ENCODE assay signal across 8 cellular contexts in the genomic region with DNA sequence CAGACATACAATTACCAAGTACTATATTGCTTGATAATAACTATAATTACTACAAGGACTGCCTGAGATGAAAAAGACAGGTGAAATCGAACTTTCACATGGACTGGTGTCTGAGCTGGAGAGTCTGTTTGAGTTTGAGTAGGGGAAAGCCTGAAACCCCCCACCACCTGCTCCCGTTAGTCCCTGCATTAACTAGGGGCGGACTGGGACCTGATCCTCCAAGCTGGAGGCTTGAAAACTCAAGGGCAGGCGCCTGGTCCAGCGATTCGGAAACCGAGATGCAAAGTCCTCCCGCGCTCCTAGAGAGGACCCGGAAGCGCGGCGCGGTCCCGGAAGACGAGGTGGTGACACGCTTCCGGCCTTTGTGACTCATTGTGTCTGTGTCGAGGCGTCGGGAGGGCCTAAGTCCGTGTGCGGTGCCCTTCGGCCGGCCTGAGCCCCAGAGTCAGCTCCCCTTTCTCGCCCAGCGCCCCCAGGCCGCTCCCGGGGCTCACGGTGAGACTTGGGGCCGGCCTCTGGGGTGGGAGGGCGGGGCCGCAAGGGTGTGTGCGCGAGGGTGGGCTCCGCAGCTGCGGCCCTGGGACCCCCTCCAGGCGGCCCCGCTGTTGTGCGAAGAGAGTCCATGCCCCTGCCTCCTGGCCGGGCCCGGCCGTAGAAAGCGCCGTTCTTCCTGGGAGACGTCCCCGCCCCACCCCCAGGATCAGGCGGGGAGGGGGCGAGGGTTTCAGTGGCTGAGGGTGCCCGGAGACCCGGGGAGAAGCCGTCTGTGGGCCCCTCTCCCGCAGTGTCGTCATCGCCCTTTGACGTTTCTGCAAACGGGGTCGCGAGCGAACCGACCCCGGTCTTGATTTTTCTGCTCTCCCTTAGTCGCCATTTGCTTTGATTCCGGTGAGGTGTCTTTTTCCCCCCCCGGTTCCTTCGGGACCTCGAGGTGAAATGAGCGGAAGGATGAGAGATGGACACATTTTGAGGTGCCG. TPM values are rescaled to one million over a fixed set of nuclear protein-coding genes. Genes with fewer than 3 reads are reported as not detected.
DNase-seq lines count a peak whose midpoint lies in the region; ATAC-seq and TF ChIP-seq lines count a peak whose summit lies in the region.

A gene (plus strand): TSS at position 365 of the 977 bp plus-strand sequence. CDS start 7,911 bp downstream, outside the sequence.

- H3F3A ChIP-seq in GM23338 (replicated peaks; ENCODE audit: low read depth): no peaks in the 10 kb centered on the region; the same call in 1 of the 2 replicates

- peak within 1 kb of the TSS; percentile 98 for H2AFZ ChIP-seq in GM23338

- peaks cover 14% of the 10 kb centered on the region for H4K20me1 ChIP-seq in GM23338 (replicated peaks; ENCODE audit: insufficient read depth)

- H3K4me1 ChIP-seq in GM23338 (ENCODE audit: insufficient read depth) (peaks cover 7% of the 10 kb centered on the region; the same call in 1 of the 2 replicates), RWPE2 (ENCODE audit: insufficient read depth, poor library complexity, severe bottlenecking) (peaks cover 28% of the 10 kb centered on the region)

- ATAC-seq in GM23338: peak; percentile 97
- ATAC-seq in RWPE2 (ENCODE audit: low read depth): peak; percentile 93
- peak; percentile 95 to 99 (median 99) for ATAC-seq in natural killer cell

- H3K27ac Mint-ChIP-seq in GM23338 (peak within 1 kb of the TSS; percentile 92), natural killer cell (peak within 1 kb of the TSS; percentile 91 to 95)
- peak within 1 kb of the TSS; percentile 95 for H3K27ac Mint-ChIP-seq in activated T-helper 2 cell treated with anti-CD3 and anti-CD28 coated beads, Interferon-gamma antibody, Interleukin-2, Interleukin-4, amounts not matched to agents 10 μg/mL and 5 μg/mL and 100 μg/mL, durations not matched to agents 14 hours and 24 hours and 36 hours

- H3K36me3 Mint-ChIP-seq in GM23338 (ENCODE audit: low read depth) (peaks cover 17% of the 10 kb centered on the region), natural killer cell (no peaks in the 10 kb centered on the region)
- H3K36me3 Mint-ChIP-seq in activated T-helper 2 cell treated with anti-CD3 and anti-CD28 coated beads, Interferon-gamma antibody, Interleukin-2, Interleukin-4, amounts not matched to agents 10 μg/mL and 5 μg/mL and 100 μg/mL, durations not matched to agents 14 hours and 24 hours and 36 hours (ENCODE audit: low read depth): peaks cover 21% of the 10 kb centered on the region

- TF ChIP-seq CTCF in GM23338 (conservative IDR thresholded peaks at IDR 0.05; ENCODE audit: low read depth in 2 of 2) (no peak), RWPE2 (IDR thresholded peaks at IDR 0.05; ENCODE audit: poor library complexity, severe bottlenecking) (no peak), natural killer cell (IDR thresholded peaks at IDR 0.05) (no peak)

- no peaks in the 10 kb centered on the region for H3K9me3 ChIP-seq in RWPE2 (ENCODE audit: severe bottlenecking)

- H3K4me2 ChIP-seq in GM23338: peak within 1 kb of the TSS; percentile 100

- peaks cover 47% of the 10 kb centered on the region for H3K79me2 ChIP-seq in GM23338 (replicated peaks; ENCODE audit: insufficient read depth)

- H3K27me3 ChIP-seq in GM23338 (ENCODE audit: insufficient read depth) (no peaks in the 10 kb centered on the region), RWPE2 (ENCODE audit: insufficient read depth, poor library complexity, severe bottlenecking) (no peaks in the 10 kb centered on the region)

- H3K36me3 ChIP-seq in GM23338 (ENCODE audit: insufficient read depth) (no peaks in the 10 kb centered on the region), RWPE2 (ENCODE audit: low read depth) (peaks cover 33% of the 10 kb centered on the region)

- DNase-seq in EH (ENCODE audit: low read depth): peak; percentile 91
- peak; percentile 97 for DNase-seq in GM23338 (ENCODE audit: low spot score)
- peak; percentile 95 for DNase-seq in LHCN-M2 (ENCODE audit: low read depth)
- peak; percentile 87 for DNase-seq in RWPE2 (ENCODE audit: low spot score)
- peak; percentile 80 for DNase-seq in activated T-helper 2 cell treated with anti-CD3 and anti-CD28 coated beads, Interferon-gamma antibody, Interleukin-2, Interleukin-4, amounts not matched to agents 10 μg/mL and 5 μg/mL and 100 μg/mL, durations not matched to agents 14 hours and 24 hours and 36 hours (ENCODE audit: low spot score)
- DNase-seq in fibroblast of peridontal ligament (ENCODE audit: extremely low read depth): peak; percentile 93
- peak; percentile 77 for DNase-seq in natural killer cell
- DNase-seq in stimulated activated naive CD4-positive, alpha-beta T cell (lab: John Stamatoyannopoulos, UW): peak; percentile 65 to 83 (median 76)

- H3K4me3 ChIP-seq in GM23338: peak within 1 kb of the TSS; percentile 100
- peak within 1 kb of the TSS; percentile 96 for H3K4me3 ChIP-seq in RWPE2 (ENCODE audit: severe bottlenecking)

- H3K9me3 Mint-ChIP-seq in GM23338 (no peaks in the 10 kb centered on the region), natural killer cell (no peaks in the 10 kb centered on the region)
- H3K9me3 Mint-ChIP-seq in activated T-helper 2 cell treated with anti-CD3 and anti-CD28 coated beads, Interferon-gamma antibody, Interleukin-2, Interleukin-4, amounts not matched to agents 10 μg/mL and 5 μg/mL and 100 μg/mL, durations not matched to agents 14 hours and 24 hours and 36 hours: no peaks in the 10 kb centered on the region

- no peaks in the 10 kb centered on the region for H3K9me2 ChIP-seq in GM23338 (ENCODE audit: insufficient read depth)

- H3K27ac ChIP-seq in GM23338 (ENCODE audit: low read depth): peak within 1 kb of the TSS; percentile 87
- H3K27ac ChIP-seq in RWPE2 (ENCODE audit: poor library complexity, severe bottlenecking): peak within 1 kb of the TSS; percentile 62

- H3K27me3 Mint-ChIP-seq in GM23338 (ENCODE audit: insufficient read depth, low read depth, poor library complexity) (peaks cover 8% of the 10 kb centered on the region), natural killer cell (ENCODE audit: low read depth in 2 of 2) (peaks cover 5 to 6% of the 10 kb centered on the region in 2 donors)
- no peaks in the 10 kb centered on the region for H3K27me3 Mint-ChIP-seq in activated T-helper 2 cell treated with anti-CD3 and anti-CD28 coated beads, Interferon-gamma antibody, Interleukin-2, Interleukin-4, amounts not matched to agents 10 μg/mL and 5 μg/mL and 100 μg/mL, durations not matched to agents 14 hours and 24 hours and 36 hours (ENCODE audit: low read depth)

- H3K4me3 Mint-ChIP-seq in GM23338: peak within 1 kb of the TSS; percentile 95
- H3K4me3 Mint-ChIP-seq in activated T-helper 2 cell treated with anti-CD3 and anti-CD28 coated beads, Interferon-gamma antibody, Interleukin-2, Interleukin-4, amounts not matched to agents 10 μg/mL and 5 μg/mL and 100 μg/mL, durations not matched to agents 14 hours and 24 hours and 36 hours (ENCODE audit: low read depth): peak within 1 kb of the TSS; percentile 91
- peak within 1 kb of the TSS; percentile 92 for H3K4me3 Mint-ChIP-seq in natural killer cell

- H3K4me1 Mint-ChIP-seq in GM23338 (peaks cover 8% of the 10 kb centered on the region; the same call in 2 of the 3 replicates), natural killer cell (peaks cover 24 to 27% of the 10 kb centered on the region in 2 donors)
- peaks cover 28% of the 10 kb centered on the region for H3K4me1 Mint-ChIP-seq in activated T-helper 2 cell treated with anti-CD3 and anti-CD28 coated beads, Interferon-gamma antibody, Interleukin-2, Interleukin-4, amounts not matched to agents 10 μg/mL and 5 μg/mL and 100 μg/mL, durations not matched to agents 14 hours and 24 hours and 36 hours (ENCODE audit: low read depth)

- intact Hi-C loops in activated T-helper 2 cell treated with anti-CD3 and anti-CD28 coated beads, Interferon-gamma antibody, Interleukin-2, Interleukin-4, amounts not matched to agents 10 μg/mL and 5 μg/mL and 100 μg/mL, durations not matched to agents 14 hours and 24 hours and 36 hours (cut with micrococcal nuclease): loop anchor here (1.0 kb wide), 2 partner anchors 18 to 34 kb away; a partner anchor contains a TSS
- intact Hi-C loops in natural killer cell (cut with micrococcal nuclease): loop anchor here (1.0 kb wide), 2 partner anchors 18 to 66 kb away; a partner anchor contains a TSS

TF ChIP-seq in GM23338, 12 proteins besides CTCF, POLR2A, EP300 and RAD21:
- TF ChIP-seq EZH2 (IDR thresholded peaks at IDR 0.05; ENCODE audit: low read depth, unreplicated experiment) (no peak), POLR2AphosphoS5 (IDR thresholded peaks at IDR 0.05; ENCODE audit: low read depth) (peak; percentile 95), CREB1 (CRISPR knock-in tag; IDR thresholded peaks at IDR 0.05; ENCODE audit: low read depth) (peak; percentile 94)
- TF ChIP-seq, protein P1, sequence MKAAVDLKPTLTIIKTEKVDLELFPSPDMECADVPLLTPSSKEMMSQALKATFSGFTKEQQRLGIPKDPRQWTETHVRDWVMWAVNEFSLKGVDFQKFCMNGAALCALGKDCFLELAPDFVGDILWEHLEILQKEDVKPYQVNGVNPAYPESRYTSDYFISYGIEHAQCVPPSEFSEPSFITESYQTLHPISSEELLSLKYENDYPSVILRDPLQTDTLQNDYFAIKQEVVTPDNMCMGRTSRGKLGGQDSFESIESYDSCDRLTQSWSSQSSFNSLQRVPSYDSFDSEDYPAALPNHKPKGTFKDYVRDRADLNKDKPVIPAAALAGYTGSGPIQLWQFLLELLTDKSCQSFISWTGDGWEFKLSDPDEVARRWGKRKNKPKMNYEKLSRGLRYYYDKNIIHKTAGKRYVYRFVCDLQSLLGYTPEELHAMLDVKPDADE (IDR thresholded peaks at IDR 0.05): peak; percentile 89
TF ChIP-seq in GM23338: peak in this region for 3.

RNA-seq across cellular contexts. Expression of the gene that starts here (rescaled TPM):
- 14.5 and 19.4 TPM in 2 replicates for total RNA-seq in GM23338 (2014; rRNA removed; shearing (Covaris generic))
- 9.8 and 11.8 TPM in 2 replicates for polyA plus RNA-seq in GM23338 (2016; fragmentation: Nextera tagmentation; extraction: Ambion mirVana)
- 19.0 and 21.2 TPM in 2 replicates for total RNA-seq in LHCN-M2 (2014; rRNA removed)
- polyA plus RNA-seq in LHCN-M2 (2012): 9.7 TPM
- 59.0 and 63.5 TPM in 2 replicates for total RNA-seq in activated T-helper 2 cell treated with anti-CD3 and anti-CD28 coated beads, Interferon-gamma antibody, Interleukin-2, Interleukin-4, amounts not matched to agents 10 μg/mL and 5 μg/mL and 100 μg/mL, durations not matched to agents 14 hours and 24 hours and 36 hours
- 10 to 100 TPM; 57.6 to 62.5 (median 60.8) TPM for total RNA-seq in natural killer cell

Comparison
In these comparisons a context has a peak if more than half of its experiments do, and no peak if none do; other contexts are left out.
1. Peak in every context shown above with its lines: DNase-seq, ATAC-seq, H3K4me3 ChIP-seq and H3K27ac ChIP-seq.